ENCODE assay signal across 1 cellular context in the genomic region with DNA sequence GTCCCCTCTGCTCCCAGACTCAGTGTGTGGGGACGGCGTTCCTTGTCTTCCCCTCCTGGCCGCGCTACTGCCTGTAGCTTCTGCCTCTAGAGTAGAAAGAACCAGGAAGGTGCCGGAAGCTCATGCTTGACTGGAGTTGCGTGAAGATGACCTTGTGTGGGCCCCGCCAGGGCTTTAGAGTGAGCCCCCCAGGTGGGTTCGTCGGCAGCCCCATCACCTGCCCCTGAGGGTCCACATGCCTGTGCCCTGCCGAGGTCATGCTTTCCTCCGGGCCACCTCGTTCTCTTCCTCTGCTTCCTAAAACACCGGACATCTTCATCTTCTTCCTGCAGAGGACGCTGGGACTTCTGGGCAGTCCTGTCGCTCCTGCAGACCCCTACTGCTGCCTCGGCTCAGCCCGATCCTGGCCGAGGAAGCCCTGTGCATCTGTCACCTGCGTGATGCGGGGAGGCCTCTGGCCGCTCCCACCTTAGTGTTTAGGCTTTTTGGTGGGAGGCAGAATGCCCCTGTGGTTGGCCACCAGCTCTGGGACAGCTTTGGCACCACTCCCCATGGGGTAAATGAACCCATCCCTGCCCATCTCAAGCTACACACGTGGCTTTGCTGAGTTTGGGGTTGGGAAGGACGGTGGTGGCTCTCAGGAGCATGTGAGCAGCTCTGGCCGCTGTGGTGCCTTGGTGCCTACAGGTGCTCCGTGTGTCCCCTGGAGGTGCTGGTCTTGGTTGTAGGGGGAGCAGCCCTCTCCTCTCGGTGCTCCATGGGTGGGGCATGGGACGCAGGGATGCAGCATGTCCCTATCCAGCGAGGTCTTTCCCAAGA.
A peak's percentile ranks its signal among the peaks of the same experiment; 100 is the strongest.
TF ChIP-seq lines count a peak whose summit lies in the region.

No MANE protein-coding gene starts in this region.

TF ChIP-seq in HepG2, 621 proteins besides CTCF, POLR2A, EP300 and RAD21:
- TF ChIP-seq ZNF549 (CRISPR knock-in tag; IDR thresholded peaks at IDR 0.05): no peak
- TF ChIP-seq MYC (CRISPR knock-in tag; IDR thresholded peaks at IDR 0.05; ENCODE audit: borderline replicate concordance): no peak
- TF ChIP-seq, protein P1, sequence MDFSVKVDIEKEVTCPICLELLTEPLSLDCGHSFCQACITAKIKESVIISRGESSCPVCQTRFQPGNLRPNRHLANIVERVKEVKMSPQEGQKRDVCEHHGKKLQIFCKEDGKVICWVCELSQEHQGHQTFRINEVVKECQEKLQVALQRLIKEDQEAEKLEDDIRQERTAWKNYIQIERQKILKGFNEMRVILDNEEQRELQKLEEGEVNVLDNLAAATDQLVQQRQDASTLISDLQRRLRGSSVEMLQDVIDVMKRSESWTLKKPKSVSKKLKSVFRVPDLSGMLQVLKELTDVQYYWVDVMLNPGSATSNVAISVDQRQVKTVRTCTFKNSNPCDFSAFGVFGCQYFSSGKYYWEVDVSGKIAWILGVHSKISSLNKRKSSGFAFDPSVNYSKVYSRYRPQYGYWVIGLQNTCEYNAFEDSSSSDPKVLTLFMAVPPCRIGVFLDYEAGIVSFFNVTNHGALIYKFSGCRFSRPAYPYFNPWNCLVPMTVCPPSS (IDR thresholded peaks at IDR 0.05): no peak
- TF ChIP-seq, protein P2, sequence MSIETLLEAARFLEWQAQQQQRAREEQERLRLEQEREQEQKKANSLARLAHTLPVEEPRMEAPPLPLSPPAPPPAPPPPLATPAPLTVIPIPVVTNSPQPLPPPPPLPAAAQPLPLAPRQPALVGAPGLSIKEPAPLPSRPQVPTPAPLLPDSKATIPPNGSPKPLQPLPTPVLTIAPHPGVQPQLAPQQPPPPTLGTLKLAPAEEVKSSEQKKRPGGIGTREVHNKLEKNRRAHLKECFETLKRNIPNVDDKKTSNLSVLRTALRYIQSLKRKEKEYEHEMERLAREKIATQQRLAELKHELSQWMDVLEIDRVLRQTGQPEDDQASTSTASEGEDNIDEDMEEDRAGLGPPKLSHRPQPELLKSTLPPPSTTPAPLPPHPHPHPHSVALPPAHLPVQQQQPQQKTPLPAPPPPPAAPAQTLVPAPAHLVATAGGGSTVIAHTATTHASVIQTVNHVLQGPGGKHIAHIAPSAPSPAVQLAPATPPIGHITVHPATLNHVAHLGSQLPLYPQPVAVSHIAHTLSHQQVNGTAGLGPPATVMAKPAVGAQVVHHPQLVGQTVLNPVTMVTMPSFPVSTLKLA (IDR thresholded peaks at IDR 0.05): peak; percentile 30; the same call in 1 of the 2 replicates
- TF ChIP-seq, protein P3, sequence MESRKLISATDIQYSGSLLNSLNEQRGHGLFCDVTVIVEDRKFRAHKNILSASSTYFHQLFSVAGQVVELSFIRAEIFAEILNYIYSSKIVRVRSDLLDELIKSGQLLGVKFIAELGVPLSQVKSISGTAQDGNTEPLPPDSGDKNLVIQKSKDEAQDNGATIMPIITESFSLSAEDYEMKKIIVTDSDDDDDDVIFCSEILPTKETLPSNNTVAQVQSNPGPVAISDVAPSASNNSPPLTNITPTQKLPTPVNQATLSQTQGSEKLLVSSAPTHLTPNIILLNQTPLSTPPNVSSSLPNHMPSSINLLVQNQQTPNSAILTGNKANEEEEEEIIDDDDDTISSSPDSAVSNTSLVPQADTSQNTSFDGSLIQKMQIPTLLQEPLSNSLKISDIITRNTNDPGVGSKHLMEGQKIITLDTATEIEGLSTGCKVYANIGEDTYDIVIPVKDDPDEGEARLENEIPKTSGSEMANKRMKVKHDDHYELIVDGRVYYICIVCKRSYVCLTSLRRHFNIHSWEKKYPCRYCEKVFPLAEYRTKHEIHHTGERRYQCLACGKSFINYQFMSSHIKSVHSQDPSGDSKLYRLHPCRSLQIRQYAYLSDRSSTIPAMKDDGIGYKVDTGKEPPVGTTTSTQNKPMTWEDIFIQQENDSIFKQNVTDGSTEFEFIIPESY (CRISPR knock-in tag; IDR thresholded peaks at IDR 0.05): no peak
- TF ChIP-seq ZNF850 (CRISPR knock-in tag; conservative IDR thresholded peaks at IDR 0.05): no peak
